1 cellular context compared by ENCODE assay signal in the genomic region with DNA sequence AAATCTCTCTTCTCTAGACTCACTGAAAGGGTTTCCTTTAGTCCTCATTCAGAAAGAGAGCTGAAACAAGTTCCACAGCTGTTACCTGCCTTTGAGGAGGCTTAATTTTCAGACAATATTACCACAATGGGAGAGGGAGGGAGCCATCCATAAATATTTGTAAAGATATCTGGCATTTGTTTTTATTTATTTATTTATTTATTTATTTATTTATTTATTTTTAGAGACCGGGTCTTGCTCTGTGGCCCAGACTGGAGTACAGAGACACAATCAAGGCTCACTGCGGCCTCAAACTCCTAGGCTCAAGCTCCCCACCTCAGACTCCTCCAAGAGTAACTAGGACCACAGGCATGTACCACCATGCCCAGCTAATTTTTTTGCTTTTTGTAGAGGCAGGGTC.
A peak's percentile ranks its signal among the peaks of the same experiment; 100 is the strongest.
TF ChIP-seq lines count a peak whose summit lies in the region.

No MANE protein-coding gene starts in this region.

TF ChIP-seq in HEK293, 187 proteins besides CTCF, POLR2A, EP300 and RAD21 (continued from another document):
- TF ChIP-seq, protein P1, sequence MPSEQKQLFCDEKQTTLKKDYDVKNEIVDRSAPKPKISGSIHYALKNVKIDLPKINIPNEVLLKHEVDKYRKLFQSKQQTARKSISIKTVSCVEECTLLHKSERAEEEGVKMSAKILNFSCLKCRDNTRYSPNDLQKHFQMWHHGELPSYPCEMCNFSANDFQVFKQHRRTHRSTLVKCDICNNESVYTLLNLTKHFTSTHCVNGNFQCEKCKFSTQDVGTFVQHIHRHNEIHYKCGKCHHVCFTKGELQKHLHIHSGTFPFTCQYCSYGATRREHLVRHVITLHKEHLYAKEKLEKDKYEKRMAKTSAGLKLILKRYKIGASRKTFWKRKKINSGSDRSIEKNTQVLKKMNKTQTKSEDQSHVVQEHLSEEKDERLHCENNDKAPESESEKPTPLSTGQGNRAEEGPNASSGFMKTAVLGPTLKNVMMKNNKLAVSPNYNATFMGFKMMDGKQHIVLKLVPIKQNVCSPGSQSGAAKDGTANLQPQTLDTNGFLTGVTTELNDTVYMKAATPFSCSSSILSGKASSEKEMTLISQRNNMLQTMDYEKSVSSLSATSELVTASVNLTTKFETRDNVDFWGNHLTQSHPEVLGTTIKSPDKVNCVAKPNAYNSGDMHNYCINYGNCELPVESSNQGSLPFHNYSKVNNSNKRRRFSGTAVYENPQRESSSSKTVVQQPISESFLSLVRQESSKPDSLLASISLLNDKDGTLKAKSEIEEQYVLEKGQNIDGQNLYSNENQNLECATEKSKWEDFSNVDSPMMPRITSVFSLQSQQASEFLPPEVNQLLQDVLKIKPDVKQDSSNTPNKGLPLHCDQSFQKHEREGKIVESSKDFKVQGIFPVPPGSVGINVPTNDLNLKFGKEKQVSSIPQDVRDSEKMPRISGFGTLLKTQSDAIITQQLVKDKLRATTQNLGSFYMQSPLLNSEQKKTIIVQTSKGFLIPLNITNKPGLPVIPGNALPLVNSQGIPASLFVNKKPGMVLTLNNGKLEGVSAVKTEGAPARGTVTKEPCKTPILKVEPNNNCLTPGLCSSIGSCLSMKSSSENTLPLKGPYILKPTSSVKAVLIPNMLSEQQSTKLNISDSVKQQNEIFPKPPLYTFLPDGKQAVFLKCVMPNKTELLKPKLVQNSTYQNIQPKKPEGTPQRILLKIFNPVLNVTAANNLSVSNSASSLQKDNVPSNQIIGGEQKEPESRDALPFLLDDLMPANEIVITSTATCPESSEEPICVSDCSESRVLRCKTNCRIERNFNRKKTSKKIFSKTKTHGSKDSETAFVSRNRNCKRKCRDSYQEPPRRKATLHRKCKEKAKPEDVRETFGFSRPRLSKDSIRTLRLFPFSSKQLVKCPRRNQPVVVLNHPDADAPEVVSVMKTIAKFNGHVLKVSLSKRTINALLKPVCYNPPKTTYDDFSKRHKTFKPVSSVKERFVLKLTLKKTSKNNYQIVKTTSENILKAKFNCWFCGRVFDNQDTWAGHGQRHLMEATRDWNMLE (tag by site-specific recombination; conservative IDR thresholded peaks at IDR 0.05; ENCODE audit: low read depth): peak; percentile 80
- TF ChIP-seq ZNF555 (tag by site-specific recombination; conservative IDR thresholded peaks at IDR 0.05) (peak; percentile 72), ZNF623 (tag by site-specific recombination; IDR thresholded peaks at IDR 0.05) (peak; percentile 60), ZNF426 (tag by site-specific recombination; IDR thresholded peaks at IDR 0.05) (peak; percentile 77), KLF1 (tag by site-specific recombination; IDR thresholded peaks at IDR 0.05) (no peak), RBAK (tag by site-specific recombination; IDR thresholded peaks at IDR 0.05) (0 out of 2 replicates have a peak, but pooled peaks have one; percentile 22), ZNF664 (tag by site-specific recombination; IDR thresholded peaks at IDR 0.05) (0 out of 2 replicates have a peak, but pooled peaks have one; percentile 41), ZNF266 (tag by site-specific recombination; IDR thresholded peaks at IDR 0.05; ENCODE audit: low read depth) (peak; percentile 50; the same call in 1 of the 2 replicates), REPIN1 (tag by site-specific recombination; IDR thresholded peaks at IDR 0.05; ENCODE audit: low read depth) (no peak), ZNF394 (tag by site-specific recombination; IDR thresholded peaks at IDR 0.05; ENCODE audit: borderline replicate concordance) (peak; percentile 86), ZNF140 (tag by site-specific recombination; IDR thresholded peaks at IDR 0.05) (peak; percentile 81; the same call in 1 of the 2 replicates), KLF8 (tag by site-specific recombination; IDR thresholded peaks at IDR 0.05) (no peak), ZNF610 (tag by site-specific recombination; IDR thresholded peaks at IDR 0.05; ENCODE audit: borderline replicate concordance) (no peak), ZFP37 (tag by site-specific recombination; IDR thresholded peaks at IDR 0.05) (no peak), ZBTB8A (tag by site-specific recombination; IDR thresholded peaks at IDR 0.05) (peak; percentile 44), ZFP3 (tag by site-specific recombination; IDR thresholded peaks at IDR 0.05; ENCODE audit: low read depth) (no peak)
- TF ChIP-seq, protein P2, sequence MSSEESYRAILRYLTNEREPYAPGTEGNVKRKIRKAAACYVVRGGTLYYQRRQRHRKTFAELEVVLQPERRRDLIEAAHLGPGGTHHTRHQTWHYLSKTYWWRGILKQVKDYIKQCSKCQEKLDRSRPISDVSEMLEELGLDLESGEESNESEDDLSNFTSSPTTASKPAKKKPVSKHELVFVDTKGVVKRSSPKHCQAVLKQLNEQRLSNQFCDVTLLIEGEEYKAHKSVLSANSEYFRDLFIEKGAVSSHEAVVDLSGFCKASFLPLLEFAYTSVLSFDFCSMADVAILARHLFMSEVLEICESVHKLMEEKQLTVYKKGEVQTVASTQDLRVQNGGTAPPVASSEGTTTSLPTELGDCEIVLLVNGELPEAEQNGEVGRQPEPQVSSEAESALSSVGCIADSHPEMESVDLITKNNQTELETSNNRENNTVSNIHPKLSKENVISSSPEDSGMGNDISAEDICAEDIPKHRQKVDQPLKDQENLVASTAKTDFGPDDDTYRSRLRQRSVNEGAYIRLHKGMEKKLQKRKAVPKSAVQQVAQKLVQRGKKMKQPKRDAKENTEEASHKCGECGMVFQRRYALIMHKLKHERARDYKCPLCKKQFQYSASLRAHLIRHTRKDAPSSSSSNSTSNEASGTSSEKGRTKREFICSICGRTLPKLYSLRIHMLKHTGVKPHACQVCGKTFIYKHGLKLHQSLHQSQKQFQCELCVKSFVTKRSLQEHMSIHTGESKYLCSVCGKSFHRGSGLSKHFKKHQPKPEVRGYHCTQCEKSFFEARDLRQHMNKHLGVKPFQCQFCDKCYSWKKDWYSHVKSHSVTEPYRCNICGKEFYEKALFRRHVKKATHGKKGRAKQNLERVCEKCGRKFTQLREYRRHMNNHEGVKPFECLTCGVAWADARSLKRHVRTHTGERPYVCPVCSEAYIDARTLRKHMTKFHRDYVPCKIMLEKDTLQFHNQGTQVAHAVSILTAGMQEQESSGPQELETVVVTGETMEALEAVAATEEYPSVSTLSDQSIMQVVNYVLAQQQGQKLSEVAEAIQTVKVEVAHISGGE (tag by site-specific recombination; conservative IDR thresholded peaks at IDR 0.05; ENCODE audit: low read depth): peak; percentile 61
- TF ChIP-seq, protein P3, sequence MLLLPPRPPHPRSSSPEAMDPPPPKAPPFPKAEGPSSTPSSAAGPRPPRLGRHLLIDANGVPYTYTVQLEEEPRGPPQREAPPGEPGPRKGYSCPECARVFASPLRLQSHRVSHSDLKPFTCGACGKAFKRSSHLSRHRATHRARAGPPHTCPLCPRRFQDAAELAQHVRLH (tag by site-specific recombination; IDR thresholded peaks at IDR 0.05): 0 out of 2 replicates have a peak, but pooled peaks have one; percentile 34
